ENCODE assay signal across 10 cellular contexts in the genomic region with DNA sequence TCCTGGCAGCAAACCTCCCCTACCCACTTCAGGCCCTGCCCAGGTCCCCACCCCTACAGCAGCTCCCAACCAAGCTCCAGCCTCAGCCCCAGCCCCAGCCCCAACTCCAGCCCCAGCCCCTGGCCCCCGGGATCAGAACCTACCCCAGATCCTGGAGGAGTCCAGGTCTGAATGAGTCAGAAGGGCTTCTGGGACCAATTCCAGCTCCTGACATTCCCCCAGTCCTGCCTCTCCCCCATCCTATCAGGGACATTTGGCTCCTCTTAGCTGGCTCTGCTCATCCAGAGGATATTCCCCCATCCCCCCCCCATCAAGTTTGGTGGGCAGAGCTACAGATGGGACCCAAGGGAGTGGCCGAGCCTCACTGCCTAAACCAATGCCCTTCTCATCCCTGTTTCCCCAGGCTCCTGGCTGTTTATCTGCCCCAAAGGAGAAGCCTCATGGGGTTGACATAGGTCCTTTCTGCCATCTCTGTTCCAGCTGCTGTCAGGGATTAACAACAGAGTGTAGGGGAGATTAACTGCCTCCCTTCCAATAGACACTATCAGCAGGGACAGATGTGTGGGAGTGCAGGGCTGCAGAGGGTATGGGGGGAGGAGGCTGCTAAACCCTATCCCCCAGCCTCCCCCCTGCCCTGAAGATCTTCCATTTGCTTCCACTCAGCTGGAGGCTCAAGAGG. TPM values are rescaled to one million over a fixed set of nuclear protein-coding genes. Genes with fewer than 3 reads are reported as not detected.
DNase-seq lines count a peak whose midpoint lies in the region; ATAC-seq and TF ChIP-seq lines count a peak whose summit lies in the region.
"Had no signal": no experiment of that assay in that cellular context is flagged by ENCODE, and none has a peak within 500 bp of the region (broad histone marks: within the 10 kb centered on the region; RNA-seq: fewer than 3 reads in every experiment).

No MANE protein-coding gene starts in this region.

- peak; percentile 21 for DNase-seq in GM13976 (ENCODE audit: low spot score)
- DNase-seq in SJCRH30: peak; percentile 75 to 83
- DNase-seq in fibroblast of the conjunctiva (ENCODE audit: low read depth): peak; percentile 71
- no peak for DNase-seq in sciatic nerve (ENCODE audit: low spot score)
- DNase-seq in putamen (ENCODE audit: low spot score): no peak
- no peak for DNase-seq in iPS-NIHi7 (ENCODE audit: extremely low spot score)
- no peak for DNase-seq in NCI-H510A (lab: John Stamatoyannopoulos, UW)
- DNase-seq: NCI-H2107, stomach had no signal

- no peak overlapping the region for H3K4me3 ChIP-seq in SJCRH30
- H3K4me3 ChIP-seq: stomach had no signal

- no peak overlapping the region for H3K27ac ChIP-seq in SJCRH30

- H3K27me3 ChIP-seq in SJCRH30: no peaks in the 10 kb centered on the region
- H3K27me3 ChIP-seq: stomach had no signal

- peaks cover 4% of the 10 kb centered on the region; the same call in 1 of the 2 replicates for H3K36me3 ChIP-seq in SJCRH30

- ATAC-seq in sciatic nerve (peak; percentile 67), HG03095 (IDR thresholded peaks at IDR 0.05; ENCODE audit: unreplicated experiment) (no peak)

- H3K4me1 ChIP-seq in SJCRH30: peaks cover 10% of the 10 kb centered on the region

- no peaks in the 10 kb centered on the region for H3K9me3 ChIP-seq in SJCRH30 (replicated peaks)
- H3K9me3 ChIP-seq: stomach had no signal

- intact Hi-C loops in sciatic nerve (cut with DNase I): no loop called here

- no peak for TF ChIP-seq CTCF in GM13976 (IDR thresholded peaks at IDR 0.05; ENCODE audit: borderline replicate concordance, control extremely low read depth, extremely low read depth, insufficient read depth, missing control alignments)

- in situ Hi-C loops in GM13976 (cut with MboI; ENCODE audit: low sequenced_read_pairs, unreplicated experiment): no loop called here

RNA-seq across cellular contexts. Expression of gene CNTNAP1, which starts 16.5 kb away (rescaled TPM):
- 4.0 and 5.0 TPM in 2 replicates for total RNA-seq in SJCRH30 (2014; rRNA removed; shearing (Covaris generic))
- total RNA-seq in sciatic nerve: 12.9 TPM

RNA-seq across cellular contexts. Expression of gene CCR10, which starts 17.2 kb away (rescaled TPM):
- 0.99 and 1.0 TPM in 2 replicates for total RNA-seq in SJCRH30 (2014; rRNA removed; shearing (Covaris generic))
- 3.5 TPM for total RNA-seq in sciatic nerve

RNA-seq across cellular contexts. Expression of gene PLEKHH3, which starts 22.1 kb away (rescaled TPM):
- 10.9 and 13.7 TPM in 2 replicates for total RNA-seq in SJCRH30 (2014; rRNA removed; shearing (Covaris generic))
- total RNA-seq in sciatic nerve: 40.3 TPM

RNA-seq across cellular contexts. Expression of gene TUBG2, which starts 39.8 kb away (rescaled TPM):
- 6.2 and 10.4 TPM in 2 replicates for total RNA-seq in SJCRH30 (2014; rRNA removed; shearing (Covaris generic))
- total RNA-seq in sciatic nerve: 46.8 TPM

RNA-seq across cellular contexts. Expression of gene EZH1, which starts 46.0 kb away (rescaled TPM):
- 17.3 and 27.0 TPM in 2 replicates for total RNA-seq in SJCRH30 (2014; rRNA removed; shearing (Covaris generic))
- 105 TPM for total RNA-seq in sciatic nerve

Comparison
In these comparisons a context has a peak if more than half of its experiments do, and no peak if none do; other contexts are left out.
1. DNase-seq: peak in GM13976 (single experiment), SJCRH30 (2 of 2) and fibroblast of the conjunctiva (single experiment); none in sciatic nerve (single experiment), putamen (single experiment), iPS-NIHi7 (single experiment) and NCI-H510A (single experiment).